Comparison of ENCODE assay signal across 12 cellular contexts in genomic region chr2:23419171-23420090, GRCh38. TPM values are rescaled to one million over a fixed set of nuclear protein-coding genes. Genes with fewer than 3 reads are reported as not detected.
DNase-seq lines count a peak whose midpoint lies in the region; ATAC-seq and TF ChIP-seq lines count a peak whose summit lies in the region.
"Had no signal": no experiment of that assay in that cellular context is flagged by ENCODE, and none has a peak within 500 bp of the region (broad histone marks: within the 10 kb centered on the region; RNA-seq: fewer than 3 reads in every experiment).

No MANE protein-coding gene starts in this region.

- H3K79me2 ChIP-seq in ACC112 (ENCODE audit: control insufficient read depth, insufficient read depth, low read length, unreplicated experiment), result peaks cover 37% of the 10 kb centered on the region
- no peaks in the 10 kb centered on the region for H3K79me2 ChIP-seq in hepatocyte

- peak overlapping the region; percentile 44 for H2AFZ ChIP-seq in ACC112 (ENCODE audit: low read length, unreplicated experiment)
- no peak overlapping the region for H2AFZ ChIP-seq in hepatocyte

- TF ChIP-seq CTCF in hepatocyte (IDR thresholded peaks at IDR 0.05; ENCODE audit: poor library complexity) (no peak), psoas muscle (IDR thresholded peaks at IDR 0.05) (no peak)

- ATAC-seq in SK-N-SH treated with all-trans-retinoic acid at 6 μM for 48 hours (peak; percentile 7; the same call in 1 of the 3 replicates), psoas muscle (peak; percentile 18 to 73 (median 56))

- no peak for TF ChIP-seq POLR2A in erythroblast (IDR thresholded peaks at IDR 0.05; ENCODE audit: low read length)

- H3K36me3 ChIP-seq in ACC112 (ENCODE audit: insufficient read depth, low read length) (no peaks in the 10 kb centered on the region), hepatocyte (replicated peaks; ENCODE audit: insufficient read depth, low read depth) (no peaks in the 10 kb centered on the region), psoas muscle (ENCODE audit: insufficient read depth in 1 of 2, low read depth in 1 of 2) (no peaks in the 10 kb centered on the region)
- H3K36me3 ChIP-seq: right atrium auricular region had no signal

- H3K4me1 ChIP-seq in ACC112 (ENCODE audit: control insufficient read depth, insufficient read depth, low read length, unreplicated experiment), result peaks cover 43% of the 10 kb centered on the region
- H3K4me1 ChIP-seq in hepatocyte (ENCODE audit: insufficient read depth), result peaks cover 8% of the 10 kb centered on the region
- H3K4me1 ChIP-seq in psoas muscle, result peaks cover 7% of the 10 kb centered on the region
- H3K4me1 ChIP-seq: right atrium auricular region had no signal

- 84% methylated on average over 25 of the region's 25 CpGs for WGBS in hepatocyte (ENCODE audit: low lambda C conversion rate, missing lambda C conversion rate)
- 79 to 84% (median 84%) methylated on average over 25 of the region's 25 CpGs for WGBS in psoas muscle, 3 donors

- intact Hi-C loops in psoas muscle (cut with DNase I), result loop anchor here (10.0 kb wide), 2 partner anchors 165 to 335 kb away; no protein-coding TSS in a partner anchor

- no peaks in the 10 kb centered on the region for H3K27me3 ChIP-seq in ACC112 (ENCODE audit: insufficient read depth, low read length)
- H3K27me3 ChIP-seq in hepatocyte, result no peaks in the 10 kb centered on the region
- no peaks in the 10 kb centered on the region for H3K27me3 ChIP-seq in psoas muscle (ENCODE audit: insufficient read depth in 3 of 3, low read length in 2 of 3)
- H3K27me3 ChIP-seq: right atrium auricular region had no signal

- H3K27ac ChIP-seq in ACC112 (ENCODE audit: low read depth, low read length), result peak overlapping the region; percentile 96
- peak overlapping the region; percentile 55 for H3K27ac ChIP-seq in hepatocyte
- H3K27ac ChIP-seq in psoas muscle, result peak overlapping the region; percentile 50
- H3K27ac ChIP-seq: right atrium auricular region had no signal

- H3K4me3 ChIP-seq in ACC112 (ENCODE audit: low read depth, low read length) (peak overlapping the region; percentile 48), hepatocyte (no peak overlapping the region), psoas muscle (no peak overlapping the region)
- H3K4me3 ChIP-seq: right atrium auricular region had no signal

- DNase-seq in hepatocyte (ENCODE audit: low spot score), result no peak
- peak in 1 of 2 donors; percentile 68 for DNase-seq in psoas muscle
- no peak for DNase-seq in NCI-H510A (lab: John Stamatoyannopoulos, UW)
- no peak for DNase-seq in NCI-H128 (lab: John Stamatoyannopoulos, UW; ENCODE audit: unreplicated experiment)
- DNase-seq in NCI-H187 (lab: John Stamatoyannopoulos, UW), result no peak
- DNase-seq in erythroblast (lab: John Stamatoyannopoulos, UW), result no peak
- DNase-seq: ACHN, KG1, NCI-H1436 treated with DMSO at 0.1 percent for 48 hours had no signal

- H3K9me2 ChIP-seq in hepatocyte (replicated peaks; ENCODE audit: insufficient read depth), result no peaks in the 10 kb centered on the region

- no peaks in the 10 kb centered on the region for H3K9me3 ChIP-seq in hepatocyte (ENCODE audit: low read depth)
- no peaks in the 10 kb centered on the region for H3K9me3 ChIP-seq in psoas muscle
- H3K9me3 ChIP-seq: right atrium auricular region had no signal

- H3K4me2 ChIP-seq in hepatocyte, result no peak overlapping the region

- no peaks in the 10 kb centered on the region for H4K20me1 ChIP-seq in hepatocyte (ENCODE audit: insufficient read depth, poor library complexity, severe bottlenecking)

TF ChIP-seq in SK-N-SH treated with all-trans-retinoic acid at 6 μM for 48 hours, 23 proteins besides CTCF, POLR2A, EP300 and RAD21:
- TF ChIP-seq ZFP3 (CRISPR knock-in tag; IDR thresholded peaks at IDR 0.05) (peak; percentile 17; the same call in 1 of the 2 replicates), OSR1 (CRISPR knock-in tag; IDR thresholded peaks at IDR 0.05) (no peak)
- TF ChIP-seq, protein P1, sequence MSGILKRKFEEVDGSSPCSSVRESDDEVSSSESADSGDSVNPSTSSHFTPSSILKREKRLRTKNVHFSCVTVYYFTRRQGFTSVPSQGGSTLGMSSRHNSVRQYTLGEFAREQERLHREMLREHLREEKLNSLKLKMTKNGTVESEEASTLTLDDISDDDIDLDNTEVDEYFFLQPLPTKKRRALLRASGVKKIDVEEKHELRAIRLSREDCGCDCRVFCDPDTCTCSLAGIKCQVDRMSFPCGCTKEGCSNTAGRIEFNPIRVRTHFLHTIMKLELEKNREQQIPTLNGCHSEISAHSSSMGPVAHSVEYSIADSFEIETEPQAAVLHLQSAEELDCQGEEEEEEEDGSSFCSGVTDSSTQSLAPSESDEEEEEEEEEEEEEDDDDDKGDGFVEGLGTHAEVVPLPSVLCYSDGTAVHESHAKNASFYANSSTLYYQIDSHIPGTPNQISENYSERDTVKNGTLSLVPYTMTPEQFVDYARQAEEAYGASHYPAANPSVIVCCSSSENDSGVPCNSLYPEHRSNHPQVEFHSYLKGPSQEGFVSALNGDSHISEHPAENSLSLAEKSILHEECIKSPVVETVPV (CRISPR knock-in tag; IDR thresholded peaks at IDR 0.05), result no peak

RNA-seq across cellular contexts. Expression of gene KLHL29, which starts 34.5 kb away (rescaled TPM):
- total RNA-seq in hepatocyte, result 3.6 and 3.8 TPM in 2 replicates
- polyA plus RNA-seq in hepatocyte, result 9.7 and 9.9 TPM in 2 replicates
- 10 to 100 TPM in 1 of 4 donors, 1 to 10 TPM in 3; 4.4 to 14.1 (median 7.7) TPM for total RNA-seq in psoas muscle
- 10 to 100 TPM in 1 of 3 donors, 1 to 10 TPM in 2; 4.7 to 13.3 (median 6.4) TPM for polyA plus RNA-seq in psoas muscle
